3 cellular contexts compared by ENCODE assay signal in the genomic region with DNA sequence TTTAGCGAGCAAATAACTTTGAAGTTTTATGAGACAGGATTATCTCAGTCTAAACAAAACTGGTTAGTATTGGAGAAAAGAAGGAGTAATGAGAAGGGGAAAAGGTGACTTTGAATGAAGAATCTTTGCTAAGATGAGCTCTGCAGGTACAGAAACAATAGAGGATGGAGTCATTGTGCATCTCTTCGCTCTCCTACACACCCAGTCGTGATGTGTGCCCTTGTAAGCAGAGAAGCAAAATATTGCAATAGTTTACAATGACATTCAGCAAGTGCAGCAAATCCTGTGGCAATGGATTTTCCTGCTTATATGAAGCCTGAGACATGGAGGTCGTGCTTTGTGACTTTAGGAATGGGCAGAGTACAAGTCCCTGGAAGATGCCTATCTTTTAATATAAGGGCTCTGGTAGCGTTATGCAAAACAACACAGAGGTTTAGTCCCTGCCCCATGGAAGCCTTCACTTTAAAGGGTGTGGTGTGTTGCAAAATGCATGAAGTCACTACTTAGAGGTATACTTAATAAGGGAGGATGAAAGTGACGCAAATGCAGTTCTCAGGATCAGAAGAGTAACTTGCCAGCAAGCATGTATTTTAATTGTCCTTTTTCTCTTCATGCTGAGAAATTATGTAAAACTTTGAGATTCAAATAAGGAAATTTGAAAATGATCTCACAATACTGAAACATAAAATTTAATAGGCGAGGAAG.
TF ChIP-seq lines count a peak whose summit lies in the region.

No MANE protein-coding gene starts in this region.

TF ChIP-seq in SK-N-SH, 30 proteins besides CTCF, POLR2A, EP300 and RAD21 (continues in another document):
- TF ChIP-seq NRF1 (IDR thresholded peaks at IDR 0.05; ENCODE audit: low read depth, low read length) (no peak), MXI1 (IDR thresholded peaks at IDR 0.05; ENCODE audit: low read depth, low read length) (no peak), TAF1 (IDR thresholded peaks at IDR 0.05; ENCODE audit: borderline replicate concordance, low read depth, low read length) (no peak), FOXJ3 (CRISPR knock-in tag; IDR thresholded peaks at IDR 0.05) (no peak), SMC3 (IDR thresholded peaks at IDR 0.05; ENCODE audit: low read depth, low read length) (no peak), RFX5 (IDR thresholded peaks at IDR 0.05; ENCODE audit: low read length) (no peak), POLR2AphosphoS5 (IDR thresholded peaks at IDR 0.05; ENCODE audit: low read depth, low read length) (no peak), TEAD4 (IDR thresholded peaks at IDR 0.05; ENCODE audit: borderline replicate concordance, insufficient read depth) (no peak), FOSL2 (IDR thresholded peaks at IDR 0.05; ENCODE audit: borderline replicate concordance, low read depth) (no peak)
- TF ChIP-seq, protein P1, sequence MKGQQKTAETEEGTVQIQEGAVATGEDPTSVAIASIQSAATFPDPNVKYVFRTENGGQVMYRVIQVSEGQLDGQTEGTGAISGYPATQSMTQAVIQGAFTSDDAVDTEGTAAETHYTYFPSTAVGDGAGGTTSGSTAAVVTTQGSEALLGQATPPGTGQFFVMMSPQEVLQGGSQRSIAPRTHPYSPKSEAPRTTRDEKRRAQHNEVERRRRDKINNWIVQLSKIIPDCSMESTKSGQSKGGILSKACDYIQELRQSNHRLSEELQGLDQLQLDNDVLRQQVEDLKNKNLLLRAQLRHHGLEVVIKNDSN (IDR thresholded peaks at IDR 0.05; ENCODE audit: borderline replicate concordance, low read depth), result no peak
- TF ChIP-seq, protein P2, sequence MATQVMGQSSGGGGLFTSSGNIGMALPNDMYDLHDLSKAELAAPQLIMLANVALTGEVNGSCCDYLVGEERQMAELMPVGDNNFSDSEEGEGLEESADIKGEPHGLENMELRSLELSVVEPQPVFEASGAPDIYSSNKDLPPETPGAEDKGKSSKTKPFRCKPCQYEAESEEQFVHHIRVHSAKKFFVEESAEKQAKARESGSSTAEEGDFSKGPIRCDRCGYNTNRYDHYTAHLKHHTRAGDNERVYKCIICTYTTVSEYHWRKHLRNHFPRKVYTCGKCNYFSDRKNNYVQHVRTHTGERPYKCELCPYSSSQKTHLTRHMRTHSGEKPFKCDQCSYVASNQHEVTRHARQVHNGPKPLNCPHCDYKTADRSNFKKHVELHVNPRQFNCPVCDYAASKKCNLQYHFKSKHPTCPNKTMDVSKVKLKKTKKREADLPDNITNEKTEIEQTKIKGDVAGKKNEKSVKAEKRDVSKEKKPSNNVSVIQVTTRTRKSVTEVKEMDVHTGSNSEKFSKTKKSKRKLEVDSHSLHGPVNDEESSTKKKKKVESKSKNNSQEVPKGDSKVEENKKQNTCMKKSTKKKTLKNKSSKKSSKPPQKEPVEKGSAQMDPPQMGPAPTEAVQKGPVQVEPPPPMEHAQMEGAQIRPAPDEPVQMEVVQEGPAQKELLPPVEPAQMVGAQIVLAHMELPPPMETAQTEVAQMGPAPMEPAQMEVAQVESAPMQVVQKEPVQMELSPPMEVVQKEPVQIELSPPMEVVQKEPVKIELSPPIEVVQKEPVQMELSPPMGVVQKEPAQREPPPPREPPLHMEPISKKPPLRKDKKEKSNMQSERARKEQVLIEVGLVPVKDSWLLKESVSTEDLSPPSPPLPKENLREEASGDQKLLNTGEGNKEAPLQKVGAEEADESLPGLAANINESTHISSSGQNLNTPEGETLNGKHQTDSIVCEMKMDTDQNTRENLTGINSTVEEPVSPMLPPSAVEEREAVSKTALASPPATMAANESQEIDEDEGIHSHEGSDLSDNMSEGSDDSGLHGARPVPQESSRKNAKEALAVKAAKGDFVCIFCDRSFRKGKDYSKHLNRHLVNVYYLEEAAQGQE (IDR thresholded peaks at IDR 0.05; ENCODE audit: low read depth, low read length), result no peak
- TF ChIP-seq, protein P3, sequence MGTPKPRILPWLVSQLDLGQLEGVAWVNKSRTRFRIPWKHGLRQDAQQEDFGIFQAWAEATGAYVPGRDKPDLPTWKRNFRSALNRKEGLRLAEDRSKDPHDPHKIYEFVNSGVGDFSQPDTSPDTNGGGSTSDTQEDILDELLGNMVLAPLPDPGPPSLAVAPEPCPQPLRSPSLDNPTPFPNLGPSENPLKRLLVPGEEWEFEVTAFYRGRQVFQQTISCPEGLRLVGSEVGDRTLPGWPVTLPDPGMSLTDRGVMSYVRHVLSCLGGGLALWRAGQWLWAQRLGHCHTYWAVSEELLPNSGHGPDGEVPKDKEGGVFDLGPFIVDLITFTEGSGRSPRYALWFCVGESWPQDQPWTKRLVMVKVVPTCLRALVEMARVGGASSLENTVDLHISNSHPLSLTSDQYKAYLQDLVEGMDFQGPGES (IDR thresholded peaks at IDR 0.05; ENCODE audit: low read depth, low read length), result no peak

TF ChIP-seq in SK-N-SH treated with all-trans-retinoic acid at 6 μM for 48 hours, 23 proteins besides CTCF, POLR2A, EP300 and RAD21 (continues in another document):
- TF ChIP-seq ZFP30 (CRISPR knock-in tag; IDR thresholded peaks at IDR 0.05), result no peak
- no peak for TF ChIP-seq ZFP3 (CRISPR knock-in tag; IDR thresholded peaks at IDR 0.05)
- no peak for TF ChIP-seq GLIS3 (CRISPR knock-in tag; IDR thresholded peaks at IDR 0.05)
- TF ChIP-seq OSR1 (CRISPR knock-in tag; IDR thresholded peaks at IDR 0.05), result no peak
- TF ChIP-seq, protein P4, sequence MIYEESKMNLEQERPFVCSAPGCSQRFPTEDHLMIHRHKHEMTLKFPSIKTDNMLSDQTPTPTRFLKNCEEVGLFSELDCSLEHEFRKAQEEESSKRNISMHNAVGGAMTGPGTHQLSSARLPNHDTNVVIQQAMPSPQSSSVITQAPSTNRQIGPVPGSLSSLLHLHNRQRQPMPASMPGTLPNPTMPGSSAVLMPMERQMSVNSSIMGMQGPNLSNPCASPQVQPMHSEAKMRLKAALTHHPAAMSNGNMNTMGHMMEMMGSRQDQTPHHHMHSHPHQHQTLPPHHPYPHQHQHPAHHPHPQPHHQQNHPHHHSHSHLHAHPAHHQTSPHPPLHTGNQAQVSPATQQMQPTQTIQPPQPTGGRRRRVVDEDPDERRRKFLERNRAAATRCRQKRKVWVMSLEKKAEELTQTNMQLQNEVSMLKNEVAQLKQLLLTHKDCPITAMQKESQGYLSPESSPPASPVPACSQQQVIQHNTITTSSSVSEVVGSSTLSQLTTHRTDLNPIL (CRISPR knock-in tag; IDR thresholded peaks at IDR 0.05; ENCODE audit: low read depth), result no peak
- TF ChIP-seq ZNF565 (CRISPR knock-in tag; conservative IDR thresholded peaks at IDR 0.05; ENCODE audit: low read depth), result no peak
- TF ChIP-seq ISL1 (CRISPR knock-in tag; IDR thresholded peaks at IDR 0.05), result no peak
- no peak for TF ChIP-seq ZNF8 (CRISPR knock-in tag; IDR thresholded peaks at IDR 0.05)
- no peak for TF ChIP-seq CSDC2 (CRISPR knock-in tag; IDR thresholded peaks at IDR 0.05)
- TF ChIP-seq ARNTL (CRISPR knock-in tag; IDR thresholded peaks at IDR 0.05; ENCODE audit: borderline replicate concordance, low read depth), result no peak
- TF ChIP-seq, protein P5, sequence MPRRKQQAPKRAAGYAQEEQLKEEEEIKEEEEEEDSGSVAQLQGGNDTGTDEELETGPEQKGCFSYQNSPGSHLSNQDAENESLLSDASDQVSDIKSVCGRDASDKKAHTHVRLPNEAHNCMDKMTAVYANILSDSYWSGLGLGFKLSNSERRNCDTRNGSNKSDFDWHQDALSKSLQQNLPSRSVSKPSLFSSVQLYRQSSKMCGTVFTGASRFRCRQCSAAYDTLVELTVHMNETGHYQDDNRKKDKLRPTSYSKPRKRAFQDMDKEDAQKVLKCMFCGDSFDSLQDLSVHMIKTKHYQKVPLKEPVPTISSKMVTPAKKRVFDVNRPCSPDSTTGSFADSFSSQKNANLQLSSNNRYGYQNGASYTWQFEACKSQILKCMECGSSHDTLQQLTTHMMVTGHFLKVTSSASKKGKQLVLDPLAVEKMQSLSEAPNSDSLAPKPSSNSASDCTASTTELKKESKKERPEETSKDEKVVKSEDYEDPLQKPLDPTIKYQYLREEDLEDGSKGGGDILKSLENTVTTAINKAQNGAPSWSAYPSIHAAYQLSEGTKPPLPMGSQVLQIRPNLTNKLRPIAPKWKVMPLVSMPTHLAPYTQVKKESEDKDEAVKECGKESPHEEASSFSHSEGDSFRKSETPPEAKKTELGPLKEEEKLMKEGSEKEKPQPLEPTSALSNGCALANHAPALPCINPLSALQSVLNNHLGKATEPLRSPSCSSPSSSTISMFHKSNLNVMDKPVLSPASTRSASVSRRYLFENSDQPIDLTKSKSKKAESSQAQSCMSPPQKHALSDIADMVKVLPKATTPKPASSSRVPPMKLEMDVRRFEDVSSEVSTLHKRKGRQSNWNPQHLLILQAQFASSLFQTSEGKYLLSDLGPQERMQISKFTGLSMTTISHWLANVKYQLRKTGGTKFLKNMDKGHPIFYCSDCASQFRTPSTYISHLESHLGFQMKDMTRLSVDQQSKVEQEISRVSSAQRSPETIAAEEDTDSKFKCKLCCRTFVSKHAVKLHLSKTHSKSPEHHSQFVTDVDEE (CRISPR knock-in tag; IDR thresholded peaks at IDR 0.05), result no peak
- no peak for TF ChIP-seq ZNF70 (CRISPR knock-in tag; IDR thresholded peaks at IDR 0.05)
- no peak for TF ChIP-seq BACH2 (CRISPR knock-in tag; IDR thresholded peaks at IDR 0.05; ENCODE audit: borderline replicate concordance)
- no peak for TF ChIP-seq ZC3H10 (CRISPR knock-in tag; IDR thresholded peaks at IDR 0.05)
- TF ChIP-seq, protein P6, sequence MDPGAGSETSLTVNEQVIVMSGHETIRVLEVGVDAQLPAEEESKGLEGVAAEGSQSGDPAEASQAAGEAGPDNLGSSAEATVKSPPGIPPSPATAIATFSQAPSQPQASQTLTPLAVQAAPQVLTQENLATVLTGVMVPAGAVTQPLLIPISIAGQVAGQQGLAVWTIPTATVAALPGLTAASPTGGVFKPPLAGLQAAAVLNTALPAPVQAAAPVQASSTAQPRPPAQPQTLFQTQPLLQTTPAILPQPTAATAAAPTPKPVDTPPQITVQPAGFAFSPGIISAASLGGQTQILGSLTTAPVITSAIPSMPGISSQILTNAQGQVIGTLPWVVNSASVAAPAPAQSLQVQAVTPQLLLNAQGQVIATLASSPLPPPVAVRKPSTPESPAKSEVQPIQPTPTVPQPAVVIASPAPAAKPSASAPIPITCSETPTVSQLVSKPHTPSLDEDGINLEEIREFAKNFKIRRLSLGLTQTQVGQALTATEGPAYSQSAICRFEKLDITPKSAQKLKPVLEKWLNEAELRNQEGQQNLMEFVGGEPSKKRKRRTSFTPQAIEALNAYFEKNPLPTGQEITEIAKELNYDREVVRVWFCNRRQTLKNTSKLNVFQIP (CRISPR knock-in tag; IDR thresholded peaks at IDR 0.05; ENCODE audit: borderline replicate concordance, low read depth), result no peak

TF ChIP-seq in HepG2, 621 proteins besides CTCF, POLR2A, EP300 and RAD21:
- TF ChIP-seq ZBTB8A (CRISPR knock-in tag; IDR thresholded peaks at IDR 0.05; ENCODE audit: borderline replicate concordance, low read depth) (no peak), HNF4G (IDR thresholded peaks at IDR 0.05; ENCODE audit: borderline replicate concordance, low read depth, low read length) (no peak), HNF4G (CRISPR knock-in tag; IDR thresholded peaks at IDR 0.05; ENCODE audit: borderline replicate concordance, low read depth) (no peak), ZNF678 (CRISPR knock-in tag; IDR thresholded peaks at IDR 0.05) (no peak), ATF1 (CRISPR knock-in tag; IDR thresholded peaks at IDR 0.05) (no peak), ZMYM4 (CRISPR knock-in tag; IDR thresholded peaks at IDR 0.05) (no peak), MEIS2 (CRISPR knock-in tag; IDR thresholded peaks at IDR 0.05) (no peak), DNMT1 (CRISPR knock-in tag; IDR thresholded peaks at IDR 0.05) (no peak), ZNF460 (CRISPR knock-in tag; IDR thresholded peaks at IDR 0.05; ENCODE audit: borderline replicate concordance) (no peak)
